1 cellular context compared by ENCODE assay signal in the genomic region with DNA sequence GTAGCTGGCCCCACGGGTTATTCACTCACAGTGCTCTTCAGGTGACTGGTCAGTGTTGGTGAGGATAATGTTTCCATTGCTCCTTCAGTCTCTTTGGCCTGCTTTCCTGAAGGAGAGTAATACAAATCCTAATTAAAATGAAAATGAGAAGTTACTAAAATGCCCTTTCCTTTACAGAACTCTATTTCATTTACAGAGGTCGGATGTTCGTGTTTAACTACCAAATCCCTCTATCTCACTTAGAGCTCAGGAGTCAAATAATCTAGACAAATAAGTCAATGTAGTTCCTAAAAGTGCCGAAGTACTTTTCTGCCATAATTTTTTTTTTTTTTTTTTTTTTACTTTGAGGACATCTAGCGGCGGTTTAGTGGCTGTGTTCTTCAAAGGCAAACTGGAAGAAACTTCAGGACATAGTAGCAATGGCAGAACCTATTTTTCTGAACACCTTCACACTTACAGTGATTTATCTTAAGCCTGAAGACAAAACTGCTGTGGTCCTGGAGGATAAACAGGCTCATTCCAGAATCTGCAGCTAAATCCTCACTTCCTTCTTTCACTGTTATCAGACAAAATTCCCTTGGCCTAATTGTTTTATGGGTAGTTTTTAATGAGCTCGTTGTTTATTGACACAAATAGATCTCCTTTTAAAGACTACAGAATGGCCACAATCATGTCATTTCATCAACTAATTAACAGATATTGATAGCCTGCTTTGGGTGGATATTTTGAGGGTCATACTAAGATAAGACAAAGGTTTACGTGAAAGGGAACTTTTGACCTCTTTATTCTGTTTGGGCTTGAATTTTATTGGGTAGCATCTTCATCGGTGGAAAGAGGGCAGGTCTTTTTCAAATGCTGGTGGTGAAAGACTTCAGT.
TF ChIP-seq lines count a peak whose summit lies in the region.

No MANE protein-coding gene starts in this region.

TF ChIP-seq in endothelial cell of umbilical vein, 7 proteins besides CTCF, POLR2A, EP300 and RAD21 (continued from another document):
- TF ChIP-seq MYC (IDR thresholded peaks at IDR 0.05; ENCODE audit: low read depth, low read length), result no peak
- no peak for TF ChIP-seq POLR2AphosphoS5 (IDR thresholded peaks at IDR 0.05; ENCODE audit: insufficient read depth, low read depth, low read length)
- TF ChIP-seq JUN (IDR thresholded peaks at IDR 0.05; ENCODE audit: borderline replicate concordance, insufficient read depth, insufficient read length, low read depth), result no peak
- TF ChIP-seq GATA2 (IDR thresholded peaks at IDR 0.05; ENCODE audit: insufficient read depth, insufficient read length, low read depth, low read length), result no peak
